ENCODE assay signal across 19 cellular contexts in genomic region chr10:99676435-99676834, GRCh38. TPM values are rescaled to one million over a fixed set of nuclear protein-coding genes. Genes with fewer than 3 reads are reported as not detected.
DNase-seq lines count a peak whose midpoint lies in the region; ATAC-seq and TF ChIP-seq lines count a peak whose summit lies in the region.
"Had no signal": no experiment of that assay in that cellular context is flagged by ENCODE, and none has a peak within 500 bp of the region (broad histone marks: within the 10 kb centered on the region; RNA-seq: fewer than 3 reads in every experiment).

No MANE protein-coding gene starts in this region.

- TF ChIP-seq CTCF in HFF-Myc (IDR thresholded peaks at IDR 0.05; ENCODE audit: low read depth, low read length, missing control alignments), result no peak

- DNase-seq in AG08395 (ENCODE audit: low spot score) (peak; percentile 88), HFF-Myc (ENCODE audit: extremely low read depth, low read depth) (peak; percentile 44), astrocyte of the hippocampus (ENCODE audit: low read depth, low spot score) (peak; percentile 70), left lobe of liver (ENCODE audit: low spot score) (no peak), erythroblast (lab: John Stamatoyannopoulos, UW) (no peak), ureter (ENCODE audit: low spot score) (no peak)
- no peak for DNase-seq in effector CD8-positive, alpha-beta T cell (lab: John Stamatoyannopoulos, UW)
- DNase-seq in activated CD4-positive, CD25-positive, alpha-beta regulatory T cell treated with anti-CD3 and anti-CD28 coated beads, Interleukin-2, amount 50 U/mL, for 72 hours, result no peak
- DNase-seq: activated CD4-positive, alpha-beta T cell treated with anti-CD3 and anti-CD28 coated beads, Interleukin-2, amount 50 U/mL, for 48 hours; activated T-cell treated with anti-CD3 and anti-CD28 coated beads, Interleukin-2, amount 50 U/mL, for 72 hours; Calu3; heart left ventricle; islet precursor cell; NCI-H1092; NCI-H2107; NCI-H82; Peyer's patch; SW 1271 had no signal

- no peak for TF ChIP-seq POLR2A in erythroblast (IDR thresholded peaks at IDR 0.05; ENCODE audit: low read length)

- no peak overlapping the region for H3K4me3 ChIP-seq in HFF-Myc (replicated peaks; ENCODE audit: low read depth, low read length)
- H3K4me3 ChIP-seq: heart left ventricle, Peyer's patch, right atrium auricular region had no signal

- peak; percentile 52 for ATAC-seq in left lobe of liver
- ATAC-seq: activated T-cell treated with anti-CD3 and anti-CD28 coated beads, Interleukin-2, amount 50 U/mL, for 72 hours; heart left ventricle had no signal

RNA-seq across cellular contexts. Expression of gene ENTPD7, which starts 17.1 kb away (rescaled TPM):
- total RNA-seq in left lobe of liver (9.8 TPM), ureter (28.0 TPM)

RNA-seq across cellular contexts. Expression of gene COX15, which starts 55.5 kb away (rescaled TPM):
- 22.1 TPM for total RNA-seq in left lobe of liver
- 42.2 TPM for total RNA-seq in ureter

RNA-seq across cellular contexts. Expression of gene CUTC, which starts 55.6 kb away (rescaled TPM):
- total RNA-seq in left lobe of liver, result 15.9 TPM
- 18.9 TPM for total RNA-seq in ureter

RNA-seq across cellular contexts. Expression of gene SLC25A28, which starts 56.2 kb away (rescaled TPM):
- total RNA-seq in left lobe of liver, result 22.4 TPM
- 54.2 TPM for total RNA-seq in ureter

Comparison
In these comparisons a context has a peak if more than half of its experiments do, and no peak if none do; other contexts are left out.
1. DNase-seq: peak in AG08395 (single experiment), HFF-Myc (single experiment) and astrocyte of the hippocampus (single experiment); none in left lobe of liver (single experiment), erythroblast (0 of 2), ureter (single experiment), effector CD8-positive, alpha-beta T cell (single experiment) and activated CD4-positive, CD25-positive, alpha-beta regulatory T cell treated with anti-CD3 and anti-CD28 coated beads, Interleukin-2, amount 50 U/mL, for 72 hours (single experiment).